ENCODE assay signal across 22 cellular contexts in the genomic region with DNA sequence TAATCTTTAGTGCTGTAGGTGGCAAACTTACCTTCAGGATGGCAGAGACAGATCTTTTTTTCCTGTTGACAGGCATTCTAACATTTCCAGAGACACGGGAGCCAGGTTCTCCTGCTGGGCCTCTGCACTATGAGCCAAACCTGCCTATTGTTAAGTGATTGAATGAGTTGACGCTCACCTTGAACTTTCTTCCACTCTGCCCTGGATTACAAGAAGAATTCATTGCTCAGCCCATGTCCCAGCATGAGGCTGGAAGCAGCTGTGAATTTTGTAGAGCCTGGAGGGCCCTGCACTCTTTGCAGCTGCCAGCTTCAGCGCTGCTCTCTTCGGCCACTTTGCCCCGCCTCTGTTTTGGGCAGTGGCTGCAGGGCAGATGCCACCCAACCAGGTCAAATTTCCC. TPM values are rescaled to one million over a fixed set of nuclear protein-coding genes. Genes with fewer than 3 reads are reported as not detected.
DNase-seq lines count a peak whose midpoint lies in the region; ATAC-seq and TF ChIP-seq lines count a peak whose summit lies in the region.
"Had no signal": no experiment of that assay in that cellular context is flagged by ENCODE, and none has a peak within 500 bp of the region (broad histone marks: within the 10 kb centered on the region; RNA-seq: fewer than 3 reads in every experiment).

No MANE protein-coding gene starts in this region.

- POLR2A ChIA-PET in Caco-2 (lab: Charles Lee) (no interaction called here), PC-9 (lab: Charles Lee; ENCODE audit: unreplicated experiment) (no interaction called here)

- H3K4me2 ChIP-seq in PC-9 = no peak overlapping the region
- no peak overlapping the region for H3K4me2 ChIP-seq in neural progenitor cell

- H3K27me3 Mint-ChIP-seq in Caco-2 (ENCODE audit: insufficient read depth, unreplicated experiment) (no peaks in the 10 kb centered on the region), neural progenitor cell (ENCODE audit: insufficient read depth, low read depth) (peaks cover 9% of the 10 kb centered on the region)
- H3K27me3 Mint-ChIP-seq in activated T-helper 1 cell treated with anti-CD3 and anti-CD28 coated beads, Interleukin-12 subunit alpha, Interleukin-12 subunit beta, Interleukin-2, Interleukin-4 antibody, amounts not matched to agents 30 ng/mL and 10 ng/mL and 1 ng/mL, durations not matched to agents 14 hours and 24 hours and 36 hours (ENCODE audit: insufficient read depth) = peaks cover 2% of the 10 kb centered on the region
- H3K27me3 Mint-ChIP-seq in natural killer cell treated with Interleukin-12 subunit alpha and Interleukin-12 subunit beta and Interleukin-15 and Interleukin-18, amount 100 ng/mL, for 72 hours = peaks cover 16 to 18% of the 10 kb centered on the region in 2 donors

- no peaks in the 10 kb centered on the region for H3K9me2 ChIP-seq in PC-9 (ENCODE audit: insufficient read depth)

- H3K4me1 ChIP-seq in Caco-2 (peaks cover 32% of the 10 kb centered on the region), PC-9 (replicated peaks; ENCODE audit: insufficient read depth) (no peaks in the 10 kb centered on the region), neural progenitor cell (peaks cover 6% of the 10 kb centered on the region)

- CTCF ChIA-PET in Caco-2 (lab: Charles Lee) (no interaction called here), PC-9 (lab: Charles Lee) (no interaction called here)

- no peaks in the 10 kb centered on the region for H3K9me3 ChIP-seq in Caco-2
- H3K9me3 ChIP-seq in PC-9 (ENCODE audit: insufficient read depth, low read depth) = no peaks in the 10 kb centered on the region
- H3K9me3 ChIP-seq in neural progenitor cell (ENCODE audit: low read depth) = no peaks in the 10 kb centered on the region

- H3K27ac ChIP-seq in PC-9 = no peak overlapping the region
- no peak overlapping the region for H3K27ac ChIP-seq in neural progenitor cell
- H3K27ac ChIP-seq: 22Rv1, C4-2B, RWPE1 had no signal

- DNase-seq in NCI-H146 (lab: John Stamatoyannopoulos, UW) (peak; percentile 9), NCI-H146 treated with DMSO at 0.1 percent for 48 hours (lab: John Stamatoyannopoulos, UW; ENCODE audit: unreplicated experiment) (no peak), Caco-2 (no peak), myocyte (ENCODE audit: low read depth) (peak; percentile 72), PC-9 (no peak), neural progenitor cell (ENCODE audit: low spot score) (no peak)
- no peak for DNase-seq in activated T-helper 1 cell treated with anti-CD3 and anti-CD28 coated beads, Interleukin-12 subunit alpha, Interleukin-12 subunit beta, Interleukin-2, Interleukin-4 antibody, amounts not matched to agents 30 ng/mL and 10 ng/mL and 1 ng/mL, durations not matched to agents 14 hours and 24 hours and 36 hours (ENCODE audit: low spot score)
- DNase-seq in natural killer cell treated with Interleukin-12 subunit alpha and Interleukin-12 subunit beta and Interleukin-15 and Interleukin-18, amount 100 ng/mL, for 72 hours (ENCODE audit: low spot score) = no peak
- DNase-seq: AML-193, DMS79 treated with DMSO at 0.1 percent for 48 hours, MM.1S, NCI-H1092, NCI-H1436 treated with DMSO at 0.1 percent for 48 hours, NCI-H510A treated with DMSO at 0.1 percent for 48 hours, NCI-H82, PC-3, SIG-M5 had no signal

- H3K36me3 ChIP-seq in Caco-2 (ENCODE audit: control insufficient read depth, insufficient read depth, low read length) (no peaks in the 10 kb centered on the region), PC-9 (ENCODE audit: low read depth) (no peaks in the 10 kb centered on the region), neural progenitor cell (no peaks in the 10 kb centered on the region)

- H3K4me3 Mint-ChIP-seq in Caco-2 (ENCODE audit: unreplicated experiment) (no peak overlapping the region), neural progenitor cell (no peak overlapping the region)
- H3K4me3 Mint-ChIP-seq in activated T-helper 1 cell treated with anti-CD3 and anti-CD28 coated beads, Interleukin-12 subunit alpha, Interleukin-12 subunit beta, Interleukin-2, Interleukin-4 antibody, amounts not matched to agents 30 ng/mL and 10 ng/mL and 1 ng/mL, durations not matched to agents 14 hours and 24 hours and 36 hours = no peak overlapping the region
- H3K4me3 Mint-ChIP-seq in natural killer cell treated with Interleukin-12 subunit alpha and Interleukin-12 subunit beta and Interleukin-15 and Interleukin-18, amount 100 ng/mL, for 72 hours = no peak overlapping the region

- H3K4me3 ChIP-seq in Caco-2 (ENCODE audit: low read depth, low read length) (no peak overlapping the region), PC-9 (no peak overlapping the region), neural progenitor cell (no peak overlapping the region)

- H2AFZ ChIP-seq in PC-9 = no peak overlapping the region
- H2AFZ ChIP-seq in neural progenitor cell (replicated peaks) = no peak overlapping the region

- H3K27ac Mint-ChIP-seq in Caco-2 (ENCODE audit: unreplicated experiment) (peak overlapping the region; percentile 58), neural progenitor cell (no peak overlapping the region)
- peak overlapping the region; percentile 61 for H3K27ac Mint-ChIP-seq in activated T-helper 1 cell treated with anti-CD3 and anti-CD28 coated beads, Interleukin-12 subunit alpha, Interleukin-12 subunit beta, Interleukin-2, Interleukin-4 antibody, amounts not matched to agents 30 ng/mL and 10 ng/mL and 1 ng/mL, durations not matched to agents 14 hours and 24 hours and 36 hours
- H3K27ac Mint-ChIP-seq in natural killer cell treated with Interleukin-12 subunit alpha and Interleukin-12 subunit beta and Interleukin-15 and Interleukin-18, amount 100 ng/mL, for 72 hours = no peak overlapping the region

- no peak for TF ChIP-seq CTCF in Caco-2 (IDR thresholded peaks at IDR 0.05; ENCODE audit: insufficient read depth in 1 of 2, low read depth in 1 of 2, low read length in 1 of 2, severe bottlenecking in 1 of 2, unreplicated experiment in 1 of 2)
- no peak for TF ChIP-seq CTCF in PC-9 (conservative IDR thresholded peaks at IDR 0.05)
- TF ChIP-seq CTCF in neural progenitor cell (IDR thresholded peaks at IDR 0.05) = no peak

- no peaks in the 10 kb centered on the region for H3F3A ChIP-seq in PC-9 (ENCODE audit: insufficient read depth, low read depth)
- H3F3A ChIP-seq in neural progenitor cell (ENCODE audit: low read depth) = peaks cover 13% of the 10 kb centered on the region

- intact Hi-C loops in Caco-2 (cut with micrococcal nuclease; ENCODE audit: unreplicated experiment) = no loop called here
- intact Hi-C loops in activated T-helper 1 cell treated with anti-CD3 and anti-CD28 coated beads, Interleukin-12 subunit alpha, Interleukin-12 subunit beta, Interleukin-2, Interleukin-4 antibody, amounts not matched to agents 30 ng/mL and 10 ng/mL and 1 ng/mL, durations not matched to agents 14 hours and 24 hours and 36 hours (cut with micrococcal nuclease) = loop anchor here (10.0 kb wide), 1 partner anchor 384 kb away; a partner anchor contains a TSS
- intact Hi-C loops in PC-9 (cut with micrococcal nuclease; ENCODE audit: unreplicated experiment) = no loop called here

- H3K79me2 ChIP-seq in PC-9 (ENCODE audit: low read depth) = no peaks in the 10 kb centered on the region
- no peaks in the 10 kb centered on the region for H3K79me2 ChIP-seq in neural progenitor cell (ENCODE audit: low read depth)

- no peak for ATAC-seq in natural killer cell treated with Interleukin-12 subunit alpha and Interleukin-12 subunit beta and Interleukin-15 and Interleukin-18, amount 100 ng/mL, for 72 hours
- ATAC-seq: PC-3 had no signal

- no peak overlapping the region for H3K9ac ChIP-seq in neural progenitor cell

- H3K27me3 ChIP-seq in Caco-2 (replicated peaks; ENCODE audit: control insufficient read depth, insufficient read depth, low read length) = no peaks in the 10 kb centered on the region
- H3K27me3 ChIP-seq in PC-9 (ENCODE audit: insufficient read depth, low read depth) = no peaks in the 10 kb centered on the region
- H3K27me3 ChIP-seq in neural progenitor cell = peaks cover 20% of the 10 kb centered on the region

- H3K36me3 Mint-ChIP-seq in Caco-2 (ENCODE audit: insufficient read depth, unreplicated experiment) = no peaks in the 10 kb centered on the region
- no peaks in the 10 kb centered on the region for H3K36me3 Mint-ChIP-seq in activated T-helper 1 cell treated with anti-CD3 and anti-CD28 coated beads, Interleukin-12 subunit alpha, Interleukin-12 subunit beta, Interleukin-2, Interleukin-4 antibody, amounts not matched to agents 30 ng/mL and 10 ng/mL and 1 ng/mL, durations not matched to agents 14 hours and 24 hours and 36 hours (ENCODE audit: low read depth)
- H3K36me3 Mint-ChIP-seq in natural killer cell treated with Interleukin-12 subunit alpha and Interleukin-12 subunit beta and Interleukin-15 and Interleukin-18, amount 100 ng/mL, for 72 hours = peaks cover 5% of the 10 kb centered on the region
- no peaks in the 10 kb centered on the region for H3K36me3 Mint-ChIP-seq in neural progenitor cell

- H4K20me1 ChIP-seq in PC-9 (ENCODE audit: insufficient read depth) (no peaks in the 10 kb centered on the region), neural progenitor cell (ENCODE audit: low read depth) (no peaks in the 10 kb centered on the region)

- H3K9me3 Mint-ChIP-seq in Caco-2 (ENCODE audit: unreplicated experiment) (no peaks in the 10 kb centered on the region), neural progenitor cell (peaks cover 5% of the 10 kb centered on the region)
- H3K9me3 Mint-ChIP-seq in activated T-helper 1 cell treated with anti-CD3 and anti-CD28 coated beads, Interleukin-12 subunit alpha, Interleukin-12 subunit beta, Interleukin-2, Interleukin-4 antibody, amounts not matched to agents 30 ng/mL and 10 ng/mL and 1 ng/mL, durations not matched to agents 14 hours and 24 hours and 36 hours = peaks cover 8% of the 10 kb centered on the region
- no peaks in the 10 kb centered on the region for H3K9me3 Mint-ChIP-seq in natural killer cell treated with Interleukin-12 subunit alpha and Interleukin-12 subunit beta and Interleukin-15 and Interleukin-18, amount 100 ng/mL, for 72 hours

- H3K4me1 Mint-ChIP-seq in Caco-2 (ENCODE audit: low read depth, unreplicated experiment) (peaks cover 18% of the 10 kb centered on the region), neural progenitor cell (peaks cover 20% of the 10 kb centered on the region)
- peaks cover 47% of the 10 kb centered on the region for H3K4me1 Mint-ChIP-seq in activated T-helper 1 cell treated with anti-CD3 and anti-CD28 coated beads, Interleukin-12 subunit alpha, Interleukin-12 subunit beta, Interleukin-2, Interleukin-4 antibody, amounts not matched to agents 30 ng/mL and 10 ng/mL and 1 ng/mL, durations not matched to agents 14 hours and 24 hours and 36 hours (ENCODE audit: low read depth)
- H3K4me1 Mint-ChIP-seq in natural killer cell treated with Interleukin-12 subunit alpha and Interleukin-12 subunit beta and Interleukin-15 and Interleukin-18, amount 100 ng/mL, for 72 hours (ENCODE audit: low read depth in 2 of 2) = peaks cover 12 to 13% of the 10 kb centered on the region in 2 donors

- no TSS peak for BruUV-seq in Caco-2 (replicated peaks; lab: Mats Ljungman, UMichigan)
- no TSS peak for BruUV-seq in PC-9 (replicated peaks; lab: Mats Ljungman, UMichigan)

RNA-seq across cellular contexts. Expression of a gene that starts 9.4 kb away (rescaled TPM):
- total RNA-seq in Caco-2 (2022) (495 and 534 TPM in 2 replicates), myocyte (47.1 and 48.6 TPM in 2 replicates), PC-9 (2021) (357 and 496 TPM in 2 replicates), neural progenitor cell (ENCODE audit: low replicate concordance) (2.8 and 8.8 TPM in 2 replicates)
- 466 and 469 TPM in 2 replicates for total RNA-seq in activated T-helper 1 cell treated with anti-CD3 and anti-CD28 coated beads, Interleukin-12 subunit alpha, Interleukin-12 subunit beta, Interleukin-2, Interleukin-4 antibody, amounts not matched to agents 30 ng/mL and 10 ng/mL and 1 ng/mL, durations not matched to agents 14 hours and 24 hours and 36 hours
- 469 TPM for polyA plus RNA-seq in myocyte (2012)
- total RNA-seq in natural killer cell treated with Interleukin-12 subunit alpha and Interleukin-12 subunit beta and Interleukin-15 and Interleukin-18, amount 100 ng/mL, for 72 hours = 100 to 1,000 TPM; 142 to 348 TPM

RNA-seq across cellular contexts. Expression of a gene that starts 57.6 kb away (rescaled TPM):
- total RNA-seq in Caco-2 (2022) (0.74 and 1.7 TPM in 2 replicates), myocyte (not detected in 2 replicates), PC-9 (2021) (0.05 and 0.26 TPM in 2 replicates), neural progenitor cell (ENCODE audit: low replicate concordance) (not detected in 2 replicates)
- total RNA-seq in activated T-helper 1 cell treated with anti-CD3 and anti-CD28 coated beads, Interleukin-12 subunit alpha, Interleukin-12 subunit beta, Interleukin-2, Interleukin-4 antibody, amounts not matched to agents 30 ng/mL and 10 ng/mL and 1 ng/mL, durations not matched to agents 14 hours and 24 hours and 36 hours = 0.13 TPM in 1 of 2 replicates, not detected in the other
- not detected for polyA plus RNA-seq in myocyte (2012)
- total RNA-seq in natural killer cell treated with Interleukin-12 subunit alpha and Interleukin-12 subunit beta and Interleukin-15 and Interleukin-18, amount 100 ng/mL, for 72 hours = not detected
- total RNA-seq: G401, LHCN-M2, PC-3 had no signal

Comparison
In these comparisons a context has a peak if more than half of its experiments do, and no peak if none do; other contexts are left out.
1. DNase-seq: peak in NCI-H146 (single experiment) and myocyte (single experiment); none in NCI-H146 treated with DMSO at 0.1 percent for 48 hours (single experiment), Caco-2 (0 of 2), activated T-helper 1 cell treated with anti-CD3 and anti-CD28 coated beads, Interleukin-12 subunit alpha, Interleukin-12 subunit beta, Interleukin-2, Interleukin-4 antibody, amounts not matched to agents 30 ng/mL and 10 ng/mL and 1 ng/mL, durations not matched to agents 14 hours and 24 hours and 36 hours (single experiment), natural killer cell treated with Interleukin-12 subunit alpha and Interleukin-12 subunit beta and Interleukin-15 and Interleukin-18, amount 100 ng/mL, for 72 hours (single experiment), PC-9 (0 of 2) and neural progenitor cell (single experiment).
2. H3K27ac Mint-ChIP-seq: peak in Caco-2 (single experiment) and activated T-helper 1 cell treated with anti-CD3 and anti-CD28 coated beads, Interleukin-12 subunit alpha, Interleukin-12 subunit beta, Interleukin-2, Interleukin-4 antibody, amounts not matched to agents 30 ng/mL and 10 ng/mL and 1 ng/mL, durations not matched to agents 14 hours and 24 hours and 36 hours (single experiment); none in natural killer cell treated with Interleukin-12 subunit alpha and Interleukin-12 subunit beta and Interleukin-15 and Interleukin-18, amount 100 ng/mL, for 72 hours (0 of 2) and neural progenitor cell (single experiment).